ENCODE assay signal across 9 cellular contexts in genomic region chr2:200378652-200379290, GRCh38.
DNase-seq lines count a peak whose midpoint lies in the region; ATAC-seq, FAIRE-seq and TF ChIP-seq lines count a peak whose summit lies in the region.
"Had no signal": no experiment of that assay in that cellular context is flagged by ENCODE, and none has a peak within 500 bp of the region (broad histone marks: within the 10 kb centered on the region; RNA-seq: fewer than 3 reads in every experiment).

No MANE protein-coding gene starts in this region.

- H3K27ac ChIP-seq in GM23248, result peak overlapping the region; percentile 55
- peak overlapping the region; percentile 83 for H3K27ac ChIP-seq in astrocyte (ENCODE audit: low read depth, low read length)
- peak overlapping the region; percentile 78 to 99 for H3K27ac ChIP-seq in small intestine (ENCODE audit: low read depth in 1 of 2, low read length in 1 of 2)

- FAIRE-seq in astrocyte (lab: Jason Lieb, UNC), result no peak
- FAIRE-seq in small intestine (lab: Jason Lieb, UNC), result no peak

- H3K36me3 ChIP-seq in GM23248 (ENCODE audit: low read depth) (no peaks in the 10 kb centered on the region), astrocyte (ENCODE audit: insufficient read depth, low read length) (no peaks in the 10 kb centered on the region), iPS-15b (ENCODE audit: control insufficient read depth, insufficient read depth, low read length) (no peaks in the 10 kb centered on the region), small intestine (ENCODE audit: control insufficient read depth in 2 of 2, insufficient read depth in 2 of 2, low read length in 2 of 2) (no peaks in the 10 kb centered on the region), mucosa of descending colon (ENCODE audit: low read depth) (no peaks in the 10 kb centered on the region)

- ATAC-seq in mucosa of descending colon, result no peak
- ATAC-seq: T-helper 17 cell had no signal

- H3K9me3 ChIP-seq in GM23248 (ENCODE audit: low read depth) (no peaks in the 10 kb centered on the region), astrocyte (ENCODE audit: insufficient read depth, low read depth, low read length) (no peaks in the 10 kb centered on the region), iPS-15b (ENCODE audit: control insufficient read depth, insufficient read depth, low read length) (no peaks in the 10 kb centered on the region), small intestine (ENCODE audit: control insufficient read depth, low read depth) (no peaks in the 10 kb centered on the region), mucosa of descending colon (no peaks in the 10 kb centered on the region)

- H3K4me3 Mint-ChIP-seq in astrocyte (ENCODE audit: unreplicated experiment), result no peak overlapping the region
- H3K4me3 Mint-ChIP-seq in activated T-helper 1 cell treated with anti-CD3 and anti-CD28 coated beads, Interleukin-12 subunit alpha, Interleukin-12 subunit beta, Interleukin-2, Interleukin-4 antibody, amounts not matched to agents 30 ng/mL and 10 ng/mL and 1 ng/mL, durations not matched to agents 14 hours and 24 hours and 36 hours, result no peak overlapping the region
- H3K4me3 Mint-ChIP-seq: T-helper 17 cell had no signal

- H3K4me1 ChIP-seq in GM23248 (ENCODE audit: insufficient read depth) (peaks cover 55% of the 10 kb centered on the region), astrocyte (ENCODE audit: insufficient read depth, low read length) (peaks cover 47% of the 10 kb centered on the region), iPS-15b (ENCODE audit: control insufficient read depth, insufficient read depth, low read length) (peaks cover 64% of the 10 kb centered on the region), small intestine (ENCODE audit: control insufficient read depth in 2 of 2, insufficient read depth in 1 of 2, low read depth in 1 of 2, low read length in 1 of 2) (peaks cover 12 to 24% of the 10 kb centered on the region in 2 donors), mucosa of descending colon (ENCODE audit: low read depth) (peaks cover 62% of the 10 kb centered on the region)

- in situ Hi-C loops in GM23248 (cut with MboI), result no loop called here

- DNase-seq in GM23248 (peak; percentile 48), astrocyte (ENCODE audit: low read depth) (peak; percentile 84), small intestine (no peak), NCI-H2029 treated with DMSO at 0.1 percent for 48 hours (lab: John Stamatoyannopoulos, UW) (no peak), epidermal melanocyte (ENCODE audit: insufficient read length, low spot score) (no peak), mucosa of descending colon (no peak)
- no peak for DNase-seq in activated T-helper 1 cell treated with anti-CD3 and anti-CD28 coated beads, Interleukin-12 subunit alpha, Interleukin-12 subunit beta, Interleukin-2, Interleukin-4 antibody, amounts not matched to agents 30 ng/mL and 10 ng/mL and 1 ng/mL, durations not matched to agents 14 hours and 24 hours and 36 hours (ENCODE audit: low spot score)
- DNase-seq: T-helper 17 cell had no signal

- TF ChIP-seq CTCF in astrocyte (IDR thresholded peaks at IDR 0.05; ENCODE audit: insufficient read depth, low read depth, low read length), result no peak
- TF ChIP-seq CTCF in mucosa of descending colon (IDR thresholded peaks at IDR 0.05), result no peak

- no peaks in the 10 kb centered on the region for H3K36me3 Mint-ChIP-seq in astrocyte (ENCODE audit: low read depth, unreplicated experiment)
- peaks cover 3% of the 10 kb centered on the region for H3K36me3 Mint-ChIP-seq in activated T-helper 1 cell treated with anti-CD3 and anti-CD28 coated beads, Interleukin-12 subunit alpha, Interleukin-12 subunit beta, Interleukin-2, Interleukin-4 antibody, amounts not matched to agents 30 ng/mL and 10 ng/mL and 1 ng/mL, durations not matched to agents 14 hours and 24 hours and 36 hours (ENCODE audit: low read depth)

- H3F3A ChIP-seq in GM23248 (ENCODE audit: insufficient read depth), result peaks cover 23% of the 10 kb centered on the region

- H2AFZ ChIP-seq in GM23248 (no peak overlapping the region), astrocyte (ENCODE audit: low read depth, low read length) (no peak overlapping the region)

- H3K4me1 Mint-ChIP-seq in astrocyte (ENCODE audit: low read depth, unreplicated experiment), result peaks cover 69% of the 10 kb centered on the region
- peaks cover 88% of the 10 kb centered on the region for H3K4me1 Mint-ChIP-seq in activated T-helper 1 cell treated with anti-CD3 and anti-CD28 coated beads, Interleukin-12 subunit alpha, Interleukin-12 subunit beta, Interleukin-2, Interleukin-4 antibody, amounts not matched to agents 30 ng/mL and 10 ng/mL and 1 ng/mL, durations not matched to agents 14 hours and 24 hours and 36 hours (ENCODE audit: low read depth)

- H3K4me3 ChIP-seq in GM23248 (no peak overlapping the region), astrocyte (ENCODE audit: insufficient read depth, low read depth, low read length) (no peak overlapping the region), iPS-15b (ENCODE audit: low read depth, low read length) (no peak overlapping the region), small intestine (ENCODE audit: low read depth in 1 of 2, low read length in 2 of 2) (peak overlapping the region in 1 of 2 donors; percentile 55), mucosa of descending colon (no peak overlapping the region)

- peaks cover 94% of the 10 kb centered on the region for H3K79me2 ChIP-seq in GM23248 (ENCODE audit: insufficient read depth)
- H3K79me2 ChIP-seq in astrocyte (ENCODE audit: insufficient read depth, low read length), result peaks cover 84% of the 10 kb centered on the region

- no peaks in the 10 kb centered on the region for H3K9me3 Mint-ChIP-seq in astrocyte (ENCODE audit: unreplicated experiment)
- H3K9me3 Mint-ChIP-seq in activated T-helper 1 cell treated with anti-CD3 and anti-CD28 coated beads, Interleukin-12 subunit alpha, Interleukin-12 subunit beta, Interleukin-2, Interleukin-4 antibody, amounts not matched to agents 30 ng/mL and 10 ng/mL and 1 ng/mL, durations not matched to agents 14 hours and 24 hours and 36 hours, result no peaks in the 10 kb centered on the region

- H3K27ac Mint-ChIP-seq in astrocyte (ENCODE audit: unreplicated experiment), result no peak overlapping the region
- no peak overlapping the region for H3K27ac Mint-ChIP-seq in activated T-helper 1 cell treated with anti-CD3 and anti-CD28 coated beads, Interleukin-12 subunit alpha, Interleukin-12 subunit beta, Interleukin-2, Interleukin-4 antibody, amounts not matched to agents 30 ng/mL and 10 ng/mL and 1 ng/mL, durations not matched to agents 14 hours and 24 hours and 36 hours
- H3K27ac Mint-ChIP-seq: T-helper 17 cell had no signal

- no peaks in the 10 kb centered on the region for H4K20me1 ChIP-seq in GM23248 (ENCODE audit: insufficient read depth)
- no peaks in the 10 kb centered on the region for H4K20me1 ChIP-seq in astrocyte (ENCODE audit: insufficient read depth, low read length)

- no peaks in the 10 kb centered on the region for H3K27me3 ChIP-seq in GM23248 (replicated peaks; ENCODE audit: insufficient read depth)
- H3K27me3 ChIP-seq in astrocyte (ENCODE audit: insufficient read depth, low read length), result no peaks in the 10 kb centered on the region
- H3K27me3 ChIP-seq in iPS-15b (ENCODE audit: control insufficient read depth, insufficient read depth, low read length), result no peaks in the 10 kb centered on the region
- H3K27me3 ChIP-seq in small intestine (ENCODE audit: control insufficient read depth in 2 of 2, insufficient read depth in 2 of 2, low read length in 2 of 2), result no peaks in the 10 kb centered on the region

- 70 to 71% methylated on average over 7 of the region's 7 CpGs for WGBS in GM23248 (ENCODE audit: low coverage in 1 of 2, low lambda C conversion rate in 2 of 2, missing lambda C conversion rate in 2 of 2), 2 experiments
- 53 to 66% (median 57%) methylated on average over 7 of the region's 7 CpGs for WGBS in small intestine, 3 donors

- H3K4me2 ChIP-seq in GM23248 (ENCODE audit: unreplicated experiment) (peak overlapping the region; percentile 25), astrocyte (ENCODE audit: low read length) (peak overlapping the region; percentile 76)

- H3K9me2 ChIP-seq in GM23248 (ENCODE audit: insufficient read depth), result no peaks in the 10 kb centered on the region

- H3K9ac ChIP-seq in GM23248 (peak overlapping the region; percentile 47), astrocyte (ENCODE audit: low read length) (peak overlapping the region; percentile 57), iPS-15b (ENCODE audit: low read depth, low read length) (peak overlapping the region; percentile 50)

- intact Hi-C loops in activated T-helper 1 cell treated with anti-CD3 and anti-CD28 coated beads, Interleukin-12 subunit alpha, Interleukin-12 subunit beta, Interleukin-2, Interleukin-4 antibody, amounts not matched to agents 30 ng/mL and 10 ng/mL and 1 ng/mL, durations not matched to agents 14 hours and 24 hours and 36 hours (cut with micrococcal nuclease), result loop anchor here (2.0 to 10.0 kb wide), 2 partner anchors 18 to 486 kb away; partner anchors contain the start of gene CLK1
- intact Hi-C loops in mucosa of descending colon (cut with DNase I, micrococcal nuclease), result no loop called here

- no peaks in the 10 kb centered on the region for H3K27me3 Mint-ChIP-seq in astrocyte (ENCODE audit: low read depth, unreplicated experiment)
- peaks cover 2% of the 10 kb centered on the region for H3K27me3 Mint-ChIP-seq in activated T-helper 1 cell treated with anti-CD3 and anti-CD28 coated beads, Interleukin-12 subunit alpha, Interleukin-12 subunit beta, Interleukin-2, Interleukin-4 antibody, amounts not matched to agents 30 ng/mL and 10 ng/mL and 1 ng/mL, durations not matched to agents 14 hours and 24 hours and 36 hours (ENCODE audit: insufficient read depth)
- H3K27me3 Mint-ChIP-seq: T-helper 17 cell had no signal

Comparison
In these comparisons a context has a peak if more than half of its experiments do, and no peak if none do; other contexts are left out.
1. DNase-seq: peak in GM23248 (single experiment) and astrocyte (single experiment); none in small intestine (single experiment), NCI-H2029 treated with DMSO at 0.1 percent for 48 hours (single experiment), activated T-helper 1 cell treated with anti-CD3 and anti-CD28 coated beads, Interleukin-12 subunit alpha, Interleukin-12 subunit beta, Interleukin-2, Interleukin-4 antibody, amounts not matched to agents 30 ng/mL and 10 ng/mL and 1 ng/mL, durations not matched to agents 14 hours and 24 hours and 36 hours (single experiment), epidermal melanocyte (single experiment) and mucosa of descending colon (0 of 3).
2. Peak in every context shown above with its lines, with median percentiles within 50 percentile points of each other: H3K27ac ChIP-seq and H3K9ac ChIP-seq.